Comparison of ENCODE assay signal across 19 cellular contexts in genomic region chr1:67888707-67889106, GRCh38. TPM values are rescaled to one million over a fixed set of nuclear protein-coding genes. Genes with fewer than 3 reads are reported as not detected.
DNase-seq lines count a peak whose midpoint lies in the region; ATAC-seq and TF ChIP-seq lines count a peak whose summit lies in the region.
"Had no signal": no experiment of that assay in that cellular context is flagged by ENCODE, and none has a peak within 500 bp of the region (broad histone marks: within the 10 kb centered on the region; RNA-seq: fewer than 3 reads in every experiment).

No MANE protein-coding gene starts in this region.

- no peak for TF ChIP-seq CTCF in WTC11 (IDR thresholded peaks at IDR 0.05)
- TF ChIP-seq CTCF in PC-9 (conservative IDR thresholded peaks at IDR 0.05): no peak
- TF ChIP-seq CTCF in esophagus muscularis mucosa (IDR thresholded peaks at IDR 0.05): no peak
- TF ChIP-seq CTCF in stomach (IDR thresholded peaks at IDR 0.05): no peak

- WGBS in GM23248 (ENCODE audit: low coverage in 1 of 2, low lambda C conversion rate in 2 of 2, missing lambda C conversion rate in 2 of 2), 2 experiments: 55 to 57% methylated on average over 3 of the region's 3 CpGs
- WGBS in esophagus muscularis mucosa: 73% methylated on average over 3 of the region's 3 CpGs
- 54 to 85% (median 61%) methylated on average over 3 of the region's 3 CpGs for WGBS in stomach, 5 donors

- H3K27me3 Mint-ChIP-seq in WTC11 (ENCODE audit: low read depth): no peaks in the 10 kb centered on the region

- H3K36me3 ChIP-seq in GM23248 (ENCODE audit: low read depth): no peaks in the 10 kb centered on the region
- no peaks in the 10 kb centered on the region for H3K36me3 ChIP-seq in PC-9 (ENCODE audit: low read depth)
- H3K36me3 ChIP-seq in esophagus muscularis mucosa: no peaks in the 10 kb centered on the region
- no peaks in the 10 kb centered on the region for H3K36me3 ChIP-seq in stomach
- H3K36me3 ChIP-seq: adrenal gland, gastrocnemius medialis had no signal

- H3K27me3 ChIP-seq in GM23248 (replicated peaks; ENCODE audit: insufficient read depth): no peaks in the 10 kb centered on the region
- H3K27me3 ChIP-seq in PC-9 (ENCODE audit: insufficient read depth, low read depth): no peaks in the 10 kb centered on the region
- no peaks in the 10 kb centered on the region for H3K27me3 ChIP-seq in esophagus muscularis mucosa
- no peaks in the 10 kb centered on the region for H3K27me3 ChIP-seq in stomach
- H3K27me3 ChIP-seq: adrenal gland, gastrocnemius medialis had no signal

- in situ Hi-C loops in GM23248 (cut with MboI): no loop called here

- no peak overlapping the region for H3K4me3 Mint-ChIP-seq in WTC11
- H3K4me3 Mint-ChIP-seq: activated T-cell treated with anti-CD3 and anti-CD28 coated beads, Interleukin-2, amount 50 U/mL, for 24 hours; naive B cell; stimulated activated naive CD8-positive, alpha-beta T cell treated with anti-CD3 and anti-CD28 coated beads, Interleukin-15, amount 100 ng/mL, for 72 hours; T-helper 1 cell treated with Interleukin-12 subunit alpha and Interleukin-12 subunit beta and Interleukin-4 antibody, amounts not matched to agents 30 μg/mL and 1 μg/mL, for 36 hours had no signal

- H3K79me2 ChIP-seq in GM23248 (ENCODE audit: insufficient read depth) (no peaks in the 10 kb centered on the region), PC-9 (ENCODE audit: low read depth) (no peaks in the 10 kb centered on the region)

- H3K4me3 ChIP-seq in GM23248: no peak overlapping the region
- H3K4me3 ChIP-seq in PC-9: no peak overlapping the region
- no peak overlapping the region for H3K4me3 ChIP-seq in esophagus muscularis mucosa
- no peak overlapping the region for H3K4me3 ChIP-seq in stomach
- H3K4me3 ChIP-seq: adrenal gland, gastrocnemius medialis had no signal

- H3F3A ChIP-seq in GM23248 (ENCODE audit: insufficient read depth) (peaks cover 13% of the 10 kb centered on the region), PC-9 (ENCODE audit: insufficient read depth, low read depth) (no peaks in the 10 kb centered on the region; the same call in 1 of the 2 replicates)

- no peaks in the 10 kb centered on the region for H3K9me3 Mint-ChIP-seq in WTC11
- H3K9me3 Mint-ChIP-seq: activated T-cell treated with anti-CD3 and anti-CD28 coated beads, Interleukin-2, amount 50 U/mL, for 24 hours; naive B cell; stimulated activated naive CD8-positive, alpha-beta T cell treated with anti-CD3 and anti-CD28 coated beads, Interleukin-15, amount 100 ng/mL, for 72 hours; T-helper 1 cell treated with Interleukin-12 subunit alpha and Interleukin-12 subunit beta and Interleukin-4 antibody, amounts not matched to agents 30 μg/mL and 1 μg/mL, for 36 hours had no signal

- CTCF ChIA-PET in WTC11 (lab: Charles Lee): interaction anchor here (1.5 kb wide), 1 partner anchor 35 kb away, joined by 3 read pairs; no protein-coding TSS in a partner anchor
- CTCF ChIA-PET in PC-9 (lab: Charles Lee): no interaction called here

- intact Hi-C loops in PC-9 (cut with micrococcal nuclease; ENCODE audit: unreplicated experiment): no loop called here
- intact Hi-C loops in esophagus muscularis mucosa (cut with DNase I): no loop called here
- intact Hi-C loops in stomach (cut with DNase I; ENCODE audit: low total_unique reads): no loop called here

- peaks cover 30% of the 10 kb centered on the region for H3K4me1 ChIP-seq in GM23248 (ENCODE audit: insufficient read depth)
- peaks cover 15% of the 10 kb centered on the region for H3K4me1 ChIP-seq in PC-9 (replicated peaks; ENCODE audit: insufficient read depth)
- peaks cover 0 to 6% (median 1%) of the 10 kb centered on the region in 4 donors for H3K4me1 ChIP-seq in esophagus muscularis mucosa
- peaks cover 0 to 6% (median 0%) of the 10 kb centered on the region in 4 donors for H3K4me1 ChIP-seq in stomach
- H3K4me1 ChIP-seq: adrenal gland, gastrocnemius medialis had no signal

- no TSS peak for BruUV-seq in PC-9 (replicated peaks; lab: Mats Ljungman, UMichigan)

- no peak for TF ChIP-seq EP300 in esophagus muscularis mucosa (IDR thresholded peaks at IDR 0.05)
- no peak for TF ChIP-seq EP300 in stomach (IDR thresholded peaks at IDR 0.05)

- ATAC-seq in WTC11 (peak; percentile 66), HG02759 (IDR thresholded peaks at IDR 0.05; ENCODE audit: unreplicated experiment) (no peak)
- ATAC-seq: gastrocnemius medialis; PC-3; sciatic nerve; stimulated activated naive CD8-positive, alpha-beta T cell treated with anti-CD3 and anti-CD28 coated beads, Interleukin-15, amount 100 ng/mL, for 72 hours had no signal

- H2AFZ ChIP-seq in GM23248: peak overlapping the region; percentile 47; the same call in 1 of the 2 replicates
- no peak overlapping the region for H2AFZ ChIP-seq in PC-9

- no peak overlapping the region for H3K9ac ChIP-seq in GM23248

- H4K20me1 ChIP-seq in GM23248 (ENCODE audit: insufficient read depth) (no peaks in the 10 kb centered on the region), PC-9 (ENCODE audit: insufficient read depth) (no peaks in the 10 kb centered on the region)

- peak; percentile 26 for DNase-seq in GM23248
- DNase-seq in WTC11 (ENCODE audit: low spot score): peak; percentile 19
- peak; percentile 71 for DNase-seq in glomerular visceral epithelial cell (ENCODE audit: extremely low spot score)
- DNase-seq in renal cortical epithelial cell (ENCODE audit: low read depth): peak; percentile 62
- no peak for DNase-seq in PC-9
- DNase-seq in esophagus muscularis mucosa (ENCODE audit: extremely low spot score): no peak
- DNase-seq in stomach: no peak
- DNase-seq: activated CD4-positive, alpha-beta T cell treated with anti-CD3 and anti-CD28 coated beads for 4 hours; activated T-cell treated with anti-CD3 and anti-CD28 coated beads, Interleukin-2, amount 50 U/mL, for 24 hours; adrenal gland; effector CD8-positive, alpha-beta T cell; gastrocnemius medialis; naive B cell; NCI-H1105; PC-3; stimulated activated naive CD8-positive, alpha-beta T cell treated with anti-CD3 and anti-CD28 coated beads, Interleukin-15, amount 100 ng/mL, for 72 hours had no signal

- H3K4me2 ChIP-seq in GM23248 (ENCODE audit: unreplicated experiment) (no peak overlapping the region), PC-9 (no peak overlapping the region)

- H3K36me3 Mint-ChIP-seq in WTC11: no peaks in the 10 kb centered on the region
- H3K36me3 Mint-ChIP-seq: naive B cell had no signal

- H3K9me2 ChIP-seq in GM23248 (ENCODE audit: insufficient read depth) (no peaks in the 10 kb centered on the region), PC-9 (ENCODE audit: insufficient read depth) (no peaks in the 10 kb centered on the region)

- no peak for TF ChIP-seq POLR2A in esophagus muscularis mucosa (IDR thresholded peaks at IDR 0.05; ENCODE audit: low read depth)
- TF ChIP-seq POLR2A in stomach (IDR thresholded peaks at IDR 0.05): no peak

- 0 out of 2 replicates have a peak overlapping the region, but pooled peaks have one; percentile 50 for H3K27ac Mint-ChIP-seq in WTC11
- H3K27ac Mint-ChIP-seq: activated T-cell treated with anti-CD3 and anti-CD28 coated beads, Interleukin-2, amount 50 U/mL, for 24 hours; naive B cell; stimulated activated naive CD8-positive, alpha-beta T cell treated with anti-CD3 and anti-CD28 coated beads, Interleukin-15, amount 100 ng/mL, for 72 hours; T-helper 1 cell treated with Interleukin-12 subunit alpha and Interleukin-12 subunit beta and Interleukin-4 antibody, amounts not matched to agents 30 μg/mL and 1 μg/mL, for 36 hours had no signal

- POLR2A ChIA-PET in WTC11 (lab: Charles Lee) (no interaction called here), PC-9 (lab: Charles Lee; ENCODE audit: unreplicated experiment) (no interaction called here)

- H3K9me3 ChIP-seq in GM23248 (ENCODE audit: low read depth) (no peaks in the 10 kb centered on the region), PC-9 (ENCODE audit: insufficient read depth, low read depth) (peaks cover 6% of the 10 kb centered on the region), esophagus muscularis mucosa (no peaks in the 10 kb centered on the region), stomach (no peaks in the 10 kb centered on the region)
- H3K9me3 ChIP-seq: adrenal gland, gastrocnemius medialis had no signal

- H3K27ac ChIP-seq in GM23248 (no peak overlapping the region), PC-9 (no peak overlapping the region), esophagus muscularis mucosa (replicated peaks in 1 of 4) (no peak overlapping the region), stomach (no peak overlapping the region)
- H3K27ac ChIP-seq: adrenal gland, gastrocnemius medialis had no signal

- peaks cover 43% of the 10 kb centered on the region for H3K4me1 Mint-ChIP-seq in WTC11
- H3K4me1 Mint-ChIP-seq: naive B cell had no signal

TF ChIP-seq in WTC11, 78 proteins besides CTCF, POLR2A, EP300 and RAD21 (continues in another document):
- TF ChIP-seq, protein P1, sequence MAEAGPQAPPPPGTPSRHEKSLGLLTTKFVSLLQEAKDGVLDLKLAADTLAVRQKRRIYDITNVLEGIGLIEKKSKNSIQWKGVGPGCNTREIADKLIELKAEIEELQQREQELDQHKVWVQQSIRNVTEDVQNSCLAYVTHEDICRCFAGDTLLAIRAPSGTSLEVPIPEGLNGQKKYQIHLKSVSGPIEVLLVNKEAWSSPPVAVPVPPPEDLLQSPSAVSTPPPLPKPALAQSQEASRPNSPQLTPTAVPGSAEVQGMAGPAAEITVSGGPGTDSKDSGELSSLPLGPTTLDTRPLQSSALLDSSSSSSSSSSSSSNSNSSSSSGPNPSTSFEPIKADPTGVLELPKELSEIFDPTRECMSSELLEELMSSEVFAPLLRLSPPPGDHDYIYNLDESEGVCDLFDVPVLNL (CRISPR knock-in tag; IDR thresholded peaks at IDR 0.05; ENCODE audit: borderline replicate concordance, low read depth): no peak
- TF ChIP-seq RORB (CRISPR knock-in tag; IDR thresholded peaks at IDR 0.05): no peak
- TF ChIP-seq ZNF232 (CRISPR knock-in tag; IDR thresholded peaks at IDR 0.05): no peak
- TF ChIP-seq GABPB1 (CRISPR knock-in tag; IDR thresholded peaks at IDR 0.05): no peak
- no peak for TF ChIP-seq ZNF416 (CRISPR knock-in tag; IDR thresholded peaks at IDR 0.05)
- TF ChIP-seq ZNF263 (CRISPR knock-in tag; IDR thresholded peaks at IDR 0.05; ENCODE audit: low read depth): no peak
- TF ChIP-seq ZNF671 (CRISPR knock-in tag; IDR thresholded peaks at IDR 0.05): no peak
- TF ChIP-seq ATF1 (CRISPR knock-in tag; IDR thresholded peaks at IDR 0.05): no peak

RNA-seq across cellular contexts. Expression of gene GNG12, which starts 55.4 kb away (rescaled TPM):
- 309 and 315 TPM in 2 replicates for total RNA-seq in GM23248 (2014; rRNA removed; shearing (Covaris generic))
- 265 TPM in 2 replicates for polyA plus RNA-seq in GM23248 (2016; fragmentation: Nextera tagmentation; extraction: Ambion mirVana)
- total RNA-seq in WTC11 (2021): 20.7 to 23.7 TPM (median 21.9 TPM) in 3 replicates
- 207 and 230 TPM in 2 replicates for total RNA-seq in renal cortical epithelial cell
- total RNA-seq in PC-9 (2021): 69.9 and 102 TPM in 2 replicates
- 100 to 1,000 TPM; 108 to 118 (median 111) TPM for total RNA-seq in esophagus muscularis mucosa
- 100 to 1,000 TPM in 2 of 5 donors, 10 to 100 TPM in 3; 46.3 to 189 (median 71.9) TPM for total RNA-seq in stomach
- polyA plus RNA-seq in stomach: 10 to 100 TPM; 21.7 to 56.8 (median 41.5) TPM

Comparison
In these comparisons a context has a peak if more than half of its experiments do, and no peak if none do; other contexts are left out.
1. DNase-seq: peak in GM23248 (single experiment), WTC11 (single experiment), glomerular visceral epithelial cell (single experiment) and renal cortical epithelial cell (single experiment); none in PC-9 (0 of 2), esophagus muscularis mucosa (single experiment) and stomach (single experiment).